9 cellular contexts compared by ENCODE assay signal in genomic region chr17:79026345-79027273, GRCh38. TPM values are rescaled to one million over a fixed set of nuclear protein-coding genes. Genes with fewer than 3 reads are reported as not detected.
DNase-seq lines count a peak whose midpoint lies in the region; ATAC-seq, FAIRE-seq and TF ChIP-seq lines count a peak whose summit lies in the region.
"Had no signal": no experiment of that assay in that cellular context is flagged by ENCODE, and none has a peak within 500 bp of the region (broad histone marks: within the 10 kb centered on the region; RNA-seq: fewer than 3 reads in every experiment).

No MANE protein-coding gene starts in this region.

- no peaks in the 10 kb centered on the region for H4K20me1 ChIP-seq in keratinocyte (ENCODE audit: control insufficient read depth, extremely low read depth, insufficient read depth, low read length)

- H2AFZ ChIP-seq in keratinocyte (ENCODE audit: control insufficient read depth, low read length): peak overlapping the region; percentile 61

- H3K36me3 ChIP-seq in keratinocyte (ENCODE audit: control insufficient read depth in 2 of 2, extremely low read depth in 1 of 2, insufficient read depth in 2 of 2, low read length in 2 of 2): no peaks in the 10 kb centered on the region
- no peaks in the 10 kb centered on the region for H3K36me3 ChIP-seq in upper lobe of right lung

- ATAC-seq in upper lobe of right lung (peak; percentile 4), GM19463 (IDR thresholded peaks at IDR 0.05; ENCODE audit: unreplicated experiment) (no peak)

- H3K9me3 ChIP-seq in keratinocyte (ENCODE audit: control insufficient read depth, low read depth, low read length) (no peaks in the 10 kb centered on the region), upper lobe of right lung (no peaks in the 10 kb centered on the region)

- peak overlapping the region; percentile 65 for H3K9ac ChIP-seq in keratinocyte (ENCODE audit: control insufficient read depth, extremely low read depth, insufficient read depth, low read length)

- dilution Hi-C loops in keratinocyte (cut with MboI; ENCODE audit: extremely low pct_ligation_motif_present, low sequenced_read_pairs): loop anchor here (25.0 kb wide), 1 partner anchor 361 kb away; no protein-coding TSS in a partner anchor

- peaks cover 11 to 16% (median 15%) of the 10 kb centered on the region in 3 donors for H3K27me3 Mint-ChIP-seq in immature natural killer cell (ENCODE audit: low read depth in 3 of 3)

- peaks cover 9 to 10% of the 10 kb centered on the region in 2 donors for H3K4me1 Mint-ChIP-seq in immature natural killer cell

- FAIRE-seq in keratinocyte (lab: Jason Lieb, UNC): peak; percentile 82

- H3K27ac Mint-ChIP-seq in immature natural killer cell: no peak overlapping the region

- peaks cover 3% of the 10 kb centered on the region for H3K27me3 ChIP-seq in keratinocyte (ENCODE audit: control insufficient read depth, extremely low read depth, insufficient read depth, low read length)
- H3K27me3 ChIP-seq in upper lobe of right lung: no peaks in the 10 kb centered on the region

- H3K4me3 Mint-ChIP-seq in immature natural killer cell: no peak overlapping the region

- no peaks in the 10 kb centered on the region for H3K9me1 ChIP-seq in keratinocyte (ENCODE audit: control insufficient read depth, extremely low read depth, insufficient read depth, low read length)

- DNase-seq in NCI-H345 (lab: John Stamatoyannopoulos, UW): peak; percentile 55
- DNase-seq in NCI-H345 treated with DMSO at 0.1 percent for 48 hours (lab: John Stamatoyannopoulos, UW; ENCODE audit: unreplicated experiment): no peak
- DNase-seq in astrocyte of the hippocampus (ENCODE audit: low read depth, low spot score): peak; percentile 40
- no peak for DNase-seq in keratinocyte (ENCODE audit: low read depth, low spot score)
- peak; percentile 63 for DNase-seq in upper lobe of right lung
- DNase-seq in HUDEP-2 (lab: John Stamatoyannopoulos, UW; ENCODE audit: unreplicated experiment in 76 of 76): no peak
- no peak for DNase-seq in immature natural killer cell
- DNase-seq: AML-193 had no signal

- H3K79me2 ChIP-seq in keratinocyte (ENCODE audit: control insufficient read depth, insufficient read depth, low read length): no peaks in the 10 kb centered on the region

- H3K27ac ChIP-seq in keratinocyte (ENCODE audit: control insufficient read depth, insufficient read depth, low read length) (peak overlapping the region; percentile 87), upper lobe of right lung (peak overlapping the region; percentile 77)

- H3K4me3 ChIP-seq in keratinocyte (ENCODE audit: control insufficient read depth in 2 of 3, extremely low read depth in 1 of 3, insufficient read depth in 2 of 3, low read depth in 1 of 3, low read length in 3 of 3) (peak overlapping the region; percentile 9 to 44 (median 36)), upper lobe of right lung (no peak overlapping the region)

- H3K4me1 ChIP-seq in keratinocyte (ENCODE audit: control insufficient read depth, extremely low read depth, insufficient read depth, low read length) (peaks cover 43% of the 10 kb centered on the region), upper lobe of right lung (peaks cover 57% of the 10 kb centered on the region)

- no peak for TF ChIP-seq CTCF in keratinocyte (optimal IDR thresholded peaks at IDR 0.05 in 1 of 3, IDR thresholded peaks at IDR 0.05 in 1 of 3, conservative IDR thresholded peaks at IDR 0.05 in 1 of 3; ENCODE audit: extremely low read depth in 1 of 3, insufficient read depth in 2 of 3, low read length in 3 of 3)
- no peak for TF ChIP-seq CTCF in upper lobe of right lung (IDR thresholded peaks at IDR 0.05)

- no peaks in the 10 kb centered on the region for H3K36me3 Mint-ChIP-seq in immature natural killer cell

- no peaks in the 10 kb centered on the region for H3K9me3 Mint-ChIP-seq in immature natural killer cell

- intact Hi-C loops in upper lobe of right lung (cut with DNase I): no loop called here

- peak overlapping the region; percentile 83 for H3K4me2 ChIP-seq in keratinocyte (ENCODE audit: control insufficient read depth, extremely low read depth, insufficient read depth, low read depth, low read length)

RNA-seq across cellular contexts. Expression of gene C1QTNF1, which starts 2.6 kb away (rescaled TPM):
- polyA plus RNA-seq in keratinocyte (6.6 to 17.2 TPM (median 14.3 TPM) in 3 replicates), immature natural killer cell (not detected)
- polyA plus RNA-seq in keratinocyte (2011; ENCODE audit: low read depth): 0.25 TPM
- 9.6 and 17.3 TPM in 2 replicates for polyA plus RNA-seq in keratinocyte (2011; cell fraction: cytosol; rRNA removed)
- polyA plus RNA-seq in keratinocyte (2011; cell fraction: nucleus; rRNA removed): 22.3 and 34.7 TPM in 2 replicates
- 1.2 and 18.7 TPM in 2 replicates for polyA plus RNA-seq in keratinocyte (2012; ENCODE audit: low replicate concordance)
- 7.8 to 26.3 TPM (median 17.1 TPM) in 3 replicates for polyA minus RNA-seq in keratinocyte
- 31.3 TPM for polyA minus RNA-seq in keratinocyte (2011; cell fraction: cytosol; rRNA and poly(A)+ RNA removed)
- polyA minus RNA-seq in keratinocyte (2011; cell fraction: nucleus; rRNA and poly(A)+ RNA removed): 28.9 and 39.9 TPM in 2 replicates
- 28.3 TPM for total RNA-seq in upper lobe of right lung

RNA-seq across cellular contexts. Expression of gene CANT1, which starts 17.0 kb away (rescaled TPM):
- polyA plus RNA-seq in keratinocyte (53.2 to 78.1 TPM (median 54.6 TPM) in 3 replicates), immature natural killer cell (1 to 10 TPM; 3.7 to 7.2 (median 4.6) TPM)
- polyA plus RNA-seq in keratinocyte (2011; ENCODE audit: low read depth): 14.4 TPM
- 46.5 and 62.9 TPM in 2 replicates for polyA plus RNA-seq in keratinocyte (2011; cell fraction: cytosol; rRNA removed)
- polyA plus RNA-seq in keratinocyte (2011; cell fraction: nucleus; rRNA removed): 101 and 111 TPM in 2 replicates
- polyA plus RNA-seq in keratinocyte (2012; ENCODE audit: low replicate concordance): 37.7 and 65.6 TPM in 2 replicates
- 62.2 to 79.7 TPM (median 66.9 TPM) in 3 replicates for polyA minus RNA-seq in keratinocyte
- polyA minus RNA-seq in keratinocyte (2011; cell fraction: cytosol; rRNA and poly(A)+ RNA removed): 106 TPM
- 120 and 137 TPM in 2 replicates for polyA minus RNA-seq in keratinocyte (2011; cell fraction: nucleus; rRNA and poly(A)+ RNA removed)
- 59.6 TPM for total RNA-seq in upper lobe of right lung

RNA-seq across cellular contexts. Expression of gene LGALS3BP, which starts 46.9 kb away (rescaled TPM):
- polyA plus RNA-seq in keratinocyte (53.0 to 137 TPM (median 97.1 TPM) in 3 replicates), immature natural killer cell (10 to 100 TPM in 1 of 3 donors, 1 to 10 TPM in 2; 3.4 to 10.2 (median 3.6) TPM)
- 16.5 TPM for polyA plus RNA-seq in keratinocyte (2011; ENCODE audit: low read depth)
- 63.1 and 93.6 TPM in 2 replicates for polyA plus RNA-seq in keratinocyte (2011; cell fraction: cytosol; rRNA removed)
- 277 and 483 TPM in 2 replicates for polyA plus RNA-seq in keratinocyte (2011; cell fraction: nucleus; rRNA removed)
- 33.5 and 219 TPM in 2 replicates for polyA plus RNA-seq in keratinocyte (2012; ENCODE audit: low replicate concordance)
- polyA minus RNA-seq in keratinocyte: 91.3 to 288 TPM (median 137 TPM) in 3 replicates
- polyA minus RNA-seq in keratinocyte (2011; cell fraction: cytosol; rRNA and poly(A)+ RNA removed): 237 TPM
- 457 and 590 TPM in 2 replicates for polyA minus RNA-seq in keratinocyte (2011; cell fraction: nucleus; rRNA and poly(A)+ RNA removed)
- 405 TPM for total RNA-seq in upper lobe of right lung

RNA-seq across cellular contexts. Expression of gene ENGASE, which starts 48.0 kb away (rescaled TPM):
- 6.0 to 9.1 TPM (median 6.6 TPM) in 3 replicates for polyA plus RNA-seq in keratinocyte
- 5.1 TPM for polyA plus RNA-seq in keratinocyte (2011; ENCODE audit: low read depth)
- polyA plus RNA-seq in keratinocyte (2011; cell fraction: cytosol; rRNA removed): 1.3 and 2.0 TPM in 2 replicates
- polyA plus RNA-seq in keratinocyte (2011; cell fraction: nucleus; rRNA removed): 35.0 and 42.9 TPM in 2 replicates
- polyA plus RNA-seq in keratinocyte (2012; ENCODE audit: low replicate concordance): 7.3 and 8.3 TPM in 2 replicates
- polyA minus RNA-seq in keratinocyte: 5.3 to 13.6 TPM (median 6.8 TPM) in 3 replicates
- polyA minus RNA-seq in keratinocyte (2011; cell fraction: cytosol; rRNA and poly(A)+ RNA removed): 5.6 TPM
- 8.6 and 9.2 TPM in 2 replicates for polyA minus RNA-seq in keratinocyte (2011; cell fraction: nucleus; rRNA and poly(A)+ RNA removed)
- total RNA-seq in upper lobe of right lung: 58.2 TPM
- polyA plus RNA-seq in immature natural killer cell: 1 to 10 TPM; 1.9 to 6.6 (median 1.9) TPM

Comparison
In these comparisons a context has a peak if more than half of its experiments do, and no peak if none do; other contexts are left out.
1. DNase-seq: peak in NCI-H345 (single experiment), astrocyte of the hippocampus (single experiment) and upper lobe of right lung (single experiment); none in NCI-H345 treated with DMSO at 0.1 percent for 48 hours (single experiment), keratinocyte (single experiment), HUDEP-2 (0 of 76) and immature natural killer cell (0 of 3).